8 cellular contexts compared by ENCODE assay signal in the genomic region with DNA sequence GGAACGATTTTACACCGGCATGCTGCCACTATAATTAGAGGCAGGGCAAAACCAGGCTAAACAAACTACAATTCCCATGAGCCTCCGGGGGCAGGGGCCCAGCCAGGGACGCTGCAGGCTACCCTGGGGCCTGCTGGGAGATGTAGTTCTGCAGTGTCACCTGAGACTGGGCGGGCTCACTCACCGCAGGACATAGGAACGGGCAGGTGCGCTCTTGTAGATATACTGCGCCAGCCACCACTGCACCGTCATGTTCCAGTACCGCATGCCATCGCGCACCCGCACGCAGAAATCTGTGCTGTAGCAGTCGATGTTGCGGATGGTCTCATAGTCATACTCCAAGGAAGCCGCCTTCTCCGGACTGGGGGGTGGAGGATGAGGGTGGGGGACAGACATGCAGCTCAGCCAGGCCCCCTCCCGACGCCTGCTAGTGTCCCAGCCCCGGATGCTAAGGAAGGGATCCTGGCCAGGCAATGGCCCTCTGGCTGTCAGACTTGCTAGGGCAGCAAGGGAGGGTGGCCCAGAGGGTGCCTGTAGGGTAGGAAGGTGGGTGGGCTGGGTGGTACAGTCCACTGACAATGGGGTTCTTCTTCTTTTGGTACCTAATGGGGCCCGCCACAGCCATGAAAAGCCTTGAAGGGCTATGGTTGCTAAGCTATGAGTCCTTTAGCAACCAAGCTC. TPM values are rescaled to one million over a fixed set of nuclear protein-coding genes. Genes with fewer than 3 reads are reported as not detected.
DNase-seq lines count a peak whose midpoint lies in the region; ATAC-seq and TF ChIP-seq lines count a peak whose summit lies in the region.

No MANE protein-coding gene starts in this region.

- H3F3A ChIP-seq in PC-9 (ENCODE audit: insufficient read depth, low read depth): peaks cover 59% of the 10 kb centered on the region; the same call in 1 of the 2 replicates

- no TSS peak for BruUV-seq in PC-9 (replicated peaks; lab: Mats Ljungman, UMichigan)

- H3K9me3 ChIP-seq in right atrium auricular region (no peaks in the 10 kb centered on the region), PC-9 (ENCODE audit: insufficient read depth, low read depth) (no peaks in the 10 kb centered on the region)

- CTCF ChIA-PET in PC-9 (lab: Charles Lee): no interaction called here

- H3K27me3 ChIP-seq in right atrium auricular region (no peaks in the 10 kb centered on the region), PC-9 (ENCODE audit: insufficient read depth, low read depth) (no peaks in the 10 kb centered on the region)

- POLR2A ChIA-PET in PC-9 (lab: Charles Lee; ENCODE audit: unreplicated experiment): no interaction called here

- ATAC-seq in Right ventricle myocardium superior (ENCODE audit: poor library complexity) (peak; percentile 83), SK-N-SH treated with all-trans-retinoic acid at 6 μM for 48 hours (peak; percentile 71), left cardiac atrium (peak; percentile 74 to 81), HG03280 (IDR thresholded peaks at IDR 0.05; ENCODE audit: unreplicated experiment) (no peak)

- H3K27me3 Mint-ChIP-seq in type B pancreatic cell: no peaks in the 10 kb centered on the region

- H3K4me3 ChIP-seq in right atrium auricular region (no peak overlapping the region), PC-9 (no peak overlapping the region)

- intact Hi-C loops in Right ventricle myocardium superior (cut with DNase I): no loop called here
- intact Hi-C loops in left cardiac atrium (cut with DNase I): no loop called here
- intact Hi-C loops in PC-9 (cut with micrococcal nuclease; ENCODE audit: unreplicated experiment): no loop called here

- peak overlapping the region; percentile 49 for H3K27ac Mint-ChIP-seq in type B pancreatic cell

- no peaks in the 10 kb centered on the region for H3K4me1 ChIP-seq in right atrium auricular region
- peaks cover 2% of the 10 kb centered on the region; the same call in 1 of the 2 replicates for H3K4me1 ChIP-seq in PC-9 (replicated peaks; ENCODE audit: insufficient read depth)

- H3K4me1 Mint-ChIP-seq in type B pancreatic cell (ENCODE audit: unreplicated experiment): peaks cover 10% of the 10 kb centered on the region

- H3K4me3 Mint-ChIP-seq in type B pancreatic cell: no peak overlapping the region

- H3K9me2 ChIP-seq in PC-9 (ENCODE audit: insufficient read depth): no peaks in the 10 kb centered on the region

- TF ChIP-seq CTCF in right atrium auricular region (IDR thresholded peaks at IDR 0.05): no peak
- TF ChIP-seq CTCF in type B pancreatic cell (conservative IDR thresholded peaks at IDR 0.05): no peak
- TF ChIP-seq CTCF in GM10266 (IDR thresholded peaks at IDR 0.05; ENCODE audit: control insufficient read depth, insufficient read depth, low read depth, missing control alignments): no peak
- TF ChIP-seq CTCF in PC-9 (conservative IDR thresholded peaks at IDR 0.05): no peak

- H4K20me1 ChIP-seq in PC-9 (ENCODE audit: insufficient read depth): peaks cover 36% of the 10 kb centered on the region

- H3K27ac ChIP-seq in right atrium auricular region (no peak overlapping the region), PC-9 (no peak overlapping the region)

- peaks cover 3% of the 10 kb centered on the region; the same call in 1 of the 2 replicates for H3K79me2 ChIP-seq in PC-9 (ENCODE audit: low read depth)

- no peak overlapping the region for H3K4me2 ChIP-seq in PC-9

- no peaks in the 10 kb centered on the region for H3K9me3 Mint-ChIP-seq in type B pancreatic cell

- H3K36me3 ChIP-seq in right atrium auricular region (no peaks in the 10 kb centered on the region), PC-9 (ENCODE audit: low read depth) (peaks cover 10% of the 10 kb centered on the region; the same call in 1 of the 2 replicates)

- peaks cover 6% of the 10 kb centered on the region for H3K36me3 Mint-ChIP-seq in type B pancreatic cell

- DNase-seq in Right ventricle myocardium superior (no peak), right atrium auricular region (ENCODE audit: low spot score) (no peak), left cardiac atrium (no peak), type B pancreatic cell (ENCODE audit: extremely low spot score, unreplicated experiment) (no peak), GM10266 (ENCODE audit: extremely low spot score) (no peak), PC-9 (no peak)

- H2AFZ ChIP-seq in PC-9: no peak overlapping the region

TF ChIP-seq in SK-N-SH treated with all-trans-retinoic acid at 6 μM for 48 hours, 23 proteins besides CTCF, POLR2A, EP300 and RAD21:
- no peak for TF ChIP-seq TOX (CRISPR knock-in tag; IDR thresholded peaks at IDR 0.05; ENCODE audit: borderline replicate concordance)
- no peak for TF ChIP-seq ESRRG (CRISPR knock-in tag; IDR thresholded peaks at IDR 0.05)
- no peak for TF ChIP-seq ISL1 (CRISPR knock-in tag; IDR thresholded peaks at IDR 0.05)
- no peak for TF ChIP-seq ZNF8 (CRISPR knock-in tag; IDR thresholded peaks at IDR 0.05)
- no peak for TF ChIP-seq GLIS3 (CRISPR knock-in tag; IDR thresholded peaks at IDR 0.05)
- TF ChIP-seq, protein P1, sequence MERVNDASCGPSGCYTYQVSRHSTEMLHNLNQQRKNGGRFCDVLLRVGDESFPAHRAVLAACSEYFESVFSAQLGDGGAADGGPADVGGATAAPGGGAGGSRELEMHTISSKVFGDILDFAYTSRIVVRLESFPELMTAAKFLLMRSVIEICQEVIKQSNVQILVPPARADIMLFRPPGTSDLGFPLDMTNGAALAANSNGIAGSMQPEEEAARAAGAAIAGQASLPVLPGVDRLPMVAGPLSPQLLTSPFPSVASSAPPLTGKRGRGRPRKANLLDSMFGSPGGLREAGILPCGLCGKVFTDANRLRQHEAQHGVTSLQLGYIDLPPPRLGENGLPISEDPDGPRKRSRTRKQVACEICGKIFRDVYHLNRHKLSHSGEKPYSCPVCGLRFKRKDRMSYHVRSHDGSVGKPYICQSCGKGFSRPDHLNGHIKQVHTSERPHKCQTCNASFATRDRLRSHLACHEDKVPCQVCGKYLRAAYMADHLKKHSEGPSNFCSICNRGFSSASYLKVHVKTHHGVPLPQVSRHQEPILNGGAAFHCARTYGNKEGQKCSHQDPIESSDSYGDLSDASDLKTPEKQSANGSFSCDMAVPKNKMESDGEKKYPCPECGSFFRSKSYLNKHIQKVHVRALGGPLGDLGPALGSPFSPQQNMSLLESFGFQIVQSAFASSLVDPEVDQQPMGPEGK (CRISPR knock-in tag; IDR thresholded peaks at IDR 0.05; ENCODE audit: borderline replicate concordance): no peak
- TF ChIP-seq PPARA (CRISPR knock-in tag; IDR thresholded peaks at IDR 0.05; ENCODE audit: borderline replicate concordance): no peak

RNA-seq across cellular contexts. Expression of a gene that starts 5.8 kb away (rescaled TPM):
- total RNA-seq in Right ventricle myocardium superior (0.91 TPM), right atrium auricular region (1 to 10 TPM; 1.7 to 2.8 TPM), left cardiac atrium (1 to 10 TPM in 1 of 2 donors, under 1 TPM in 1; 0.38 to 1.1 TPM), type B pancreatic cell (ENCODE audit: low replicate concordance) (24.2 and 42.1 TPM in 2 replicates), PC-9 (2021) (175 and 194 TPM in 2 replicates)

RNA-seq across cellular contexts. Expression of a gene that starts 10.7 kb away (rescaled TPM):
- total RNA-seq in Right ventricle myocardium superior: 12.7 TPM
- total RNA-seq in right atrium auricular region: 10 to 100 TPM; 27.0 to 37.0 TPM
- 10 to 100 TPM; 21.6 to 21.7 TPM for total RNA-seq in left cardiac atrium
- total RNA-seq in type B pancreatic cell (ENCODE audit: low replicate concordance): 73.3 and 86.7 TPM in 2 replicates
- total RNA-seq in PC-9 (2021): 488 and 494 TPM in 2 replicates

RNA-seq across cellular contexts. Expression of a gene that starts 12.4 kb away (rescaled TPM):
- 14.3 TPM for total RNA-seq in Right ventricle myocardium superior
- total RNA-seq in right atrium auricular region: 10 to 100 TPM; 36.7 to 37.0 TPM
- 10 to 100 TPM; 17.4 to 20.5 TPM for total RNA-seq in left cardiac atrium
- total RNA-seq in type B pancreatic cell (ENCODE audit: low replicate concordance): 39.3 and 41.9 TPM in 2 replicates
- 134 and 162 TPM in 2 replicates for total RNA-seq in PC-9 (2021)

RNA-seq across cellular contexts. Expression of a gene that starts 19.2 kb away (rescaled TPM):
- total RNA-seq in Right ventricle myocardium superior: 6.5 TPM
- 10 to 100 TPM in 1 of 2 donors, 1 to 10 TPM in 1; 6.3 to 10.0 TPM for total RNA-seq in right atrium auricular region
- 1 to 10 TPM; 7.0 to 7.2 TPM for total RNA-seq in left cardiac atrium
- total RNA-seq in type B pancreatic cell (ENCODE audit: low replicate concordance): 6.6 and 7.5 TPM in 2 replicates
- 5.0 and 6.7 TPM in 2 replicates for total RNA-seq in PC-9 (2021)

RNA-seq across cellular contexts. Expression of a gene that starts 21.9 kb away (rescaled TPM):
- total RNA-seq in Right ventricle myocardium superior: 651 TPM
- 1,000 to 10,000 TPM; 1,068 to 1,279 TPM for total RNA-seq in right atrium auricular region
- 100 to 1,000 TPM; 738 to 776 TPM for total RNA-seq in left cardiac atrium
- 1,437 and 1,455 TPM in 2 replicates for total RNA-seq in type B pancreatic cell (ENCODE audit: low replicate concordance)
- 1,266 and 1,888 TPM in 2 replicates for total RNA-seq in PC-9 (2021)
